Comparison of ENCODE assay signal across 21 cellular contexts in genomic region chr1:89870998-89871397, GRCh38. TPM values are rescaled to one million over a fixed set of nuclear protein-coding genes. Genes with fewer than 3 reads are reported as not detected.
DNase-seq lines count a peak whose midpoint lies in the region; ATAC-seq and TF ChIP-seq lines count a peak whose summit lies in the region.
"Had no signal": no experiment of that assay in that cellular context is flagged by ENCODE, and none has a peak within 500 bp of the region (broad histone marks: within the 10 kb centered on the region; RNA-seq: fewer than 3 reads in every experiment).

No MANE protein-coding gene starts in this region.

- no peaks in the 10 kb centered on the region for H3K36me3 ChIP-seq in hepatocyte (replicated peaks; ENCODE audit: insufficient read depth, low read depth)

- ATAC-seq in activated naive CD4-positive, alpha-beta T cell treated with anti-CD3 and anti-CD28 coated beads, Interleukin-2, amount 50 U/mL, for 72 hours, result no peak
- no peak for ATAC-seq in activated CD8-positive, alpha-beta T cell treated with anti-CD3 and anti-CD28 coated beads for 36 hours
- ATAC-seq in right cardiac atrium, result no peak
- ATAC-seq: left colon had no signal

- POLR2A ChIA-PET in activated CD8-positive, alpha-beta T cell treated with anti-CD3 and anti-CD28 coated beads for 36 hours (lab: Charles Lee), result no interaction called here

- DNase-seq in activated naive CD4-positive, alpha-beta T cell treated with anti-CD3 and anti-CD28 coated beads, Interleukin-2, amount 10 ng/mL, durations not matched to agents 7 days and 5 days, result no peak
- DNase-seq in activated naive CD4-positive, alpha-beta T cell treated with anti-CD3 and anti-CD28 coated beads, Interleukin-2, amount 50 U/mL, for 72 hours (ENCODE audit: low spot score in 2 of 2), result no peak
- DNase-seq in activated CD8-positive, alpha-beta T cell treated with anti-CD3 and anti-CD28 coated beads for 36 hours, result no peak
- DNase-seq in hepatocyte (ENCODE audit: low spot score), result no peak
- DNase-seq in renal cortical epithelial cell (ENCODE audit: low read depth), result peak; percentile 83
- DNase-seq in stimulated activated CD8-positive, alpha-beta memory T cell treated with anti-CD3 and anti-CD28 coated beads, Interleukin-4, amount 100 ng/mL, for 48 hours, result no peak
- no peak for DNase-seq in right cardiac atrium
- no peak for DNase-seq in G401 (ENCODE audit: low spot score)
- DNase-seq: activated CD4-positive, alpha-beta T cell treated with anti-CD3 and anti-CD28 coated beads for 1 hour; activated naive CD4-positive, alpha-beta T cell treated with anti-CD3 and anti-CD28 coated beads for 36 hours; brain microvascular endothelial cell; erythroblast; KG1; left colon; NCI-H1930; RPMI8226; stimulated activated CD4-positive, alpha-beta T cell treated with anti-CD3 and anti-CD28 coated beads, Interleukin-15, amount 100 ng/mL, for 24 hours had no signal

- no peak for TF ChIP-seq CTCF in activated CD8-positive, alpha-beta T cell treated with anti-CD3 and anti-CD28 coated beads for 36 hours (IDR thresholded peaks at IDR 0.05)
- TF ChIP-seq CTCF in hepatocyte (IDR thresholded peaks at IDR 0.05; ENCODE audit: poor library complexity), result no peak

- H3K4me3 ChIP-seq in hepatocyte, result no peak overlapping the region
- no peak overlapping the region for H3K4me3 ChIP-seq in right cardiac atrium (ENCODE audit: low read length)
- H3K4me3 ChIP-seq: neural progenitor cell, suprapubic skin had no signal

- intact Hi-C loops in activated CD8-positive, alpha-beta T cell treated with anti-CD3 and anti-CD28 coated beads for 36 hours (cut with micrococcal nuclease), result no loop called here
- intact Hi-C loops in right cardiac atrium (cut with DNase I), result no loop called here

- peaks cover 29% of the 10 kb centered on the region for H3K79me2 ChIP-seq in hepatocyte

- H3K9me3 Mint-ChIP-seq in activated naive CD4-positive, alpha-beta T cell treated with anti-CD3 and anti-CD28 coated beads, Interleukin-2, amount 10 ng/mL, durations not matched to agents 7 days and 5 days, result no peaks in the 10 kb centered on the region
- H3K9me3 Mint-ChIP-seq in activated naive CD4-positive, alpha-beta T cell treated with anti-CD3 and anti-CD28 coated beads, Interleukin-2, amount 50 U/mL, for 72 hours, result peaks cover 0 to 6% of the 10 kb centered on the region in 2 donors
- peaks cover 4% of the 10 kb centered on the region for H3K9me3 Mint-ChIP-seq in activated CD8-positive, alpha-beta T cell treated with anti-CD3 and anti-CD28 coated beads for 36 hours
- H3K9me3 Mint-ChIP-seq: activated naive CD4-positive, alpha-beta T cell treated with anti-CD3 and anti-CD28 coated beads for 36 hours; dendritic cell treated with granulocyte-macrophage colony-stimulating factor and Interleukin-4, amounts not matched to agents 40 ng/mL and 50 ng/mL, for 4 days had no signal

- 39% methylated on average over 3 of the region's 3 CpGs for WGBS in hepatocyte (ENCODE audit: low lambda C conversion rate, missing lambda C conversion rate)
- whole genome bisulfite sequencing in right cardiac atrium, result 92% methylated on average over 3 of the region's 3 CpGs

- H3K9me3 ChIP-seq in hepatocyte (ENCODE audit: low read depth) (no peaks in the 10 kb centered on the region), right cardiac atrium (ENCODE audit: control insufficient read depth, low read length) (no peaks in the 10 kb centered on the region)
- H3K9me3 ChIP-seq: suprapubic skin had no signal

- peaks cover 42% of the 10 kb centered on the region for H3K36me3 Mint-ChIP-seq in activated naive CD4-positive, alpha-beta T cell treated with anti-CD3 and anti-CD28 coated beads, Interleukin-2, amount 10 ng/mL, durations not matched to agents 7 days and 5 days
- H3K36me3 Mint-ChIP-seq in activated naive CD4-positive, alpha-beta T cell treated with anti-CD3 and anti-CD28 coated beads, Interleukin-2, amount 50 U/mL, for 72 hours, result peaks cover 17 to 42% of the 10 kb centered on the region in 2 donors
- H3K36me3 Mint-ChIP-seq in activated CD8-positive, alpha-beta T cell treated with anti-CD3 and anti-CD28 coated beads for 36 hours (ENCODE audit: low read depth), result peaks cover 48% of the 10 kb centered on the region

- peaks cover 30% of the 10 kb centered on the region for H3K4me1 Mint-ChIP-seq in activated naive CD4-positive, alpha-beta T cell treated with anti-CD3 and anti-CD28 coated beads, Interleukin-2, amount 10 ng/mL, durations not matched to agents 7 days and 5 days
- H3K4me1 Mint-ChIP-seq in activated CD8-positive, alpha-beta T cell treated with anti-CD3 and anti-CD28 coated beads for 36 hours (ENCODE audit: low read depth), result peaks cover 63% of the 10 kb centered on the region

- H3K27ac ChIP-seq in hepatocyte (peak overlapping the region; percentile 15), right cardiac atrium (ENCODE audit: low read length) (no peak overlapping the region)
- H3K27ac ChIP-seq: brain microvascular endothelial cell, neural progenitor cell, suprapubic skin had no signal

- CTCF ChIA-PET in activated naive CD4-positive, alpha-beta T cell treated with anti-CD3 and anti-CD28 coated beads, Interleukin-2, amount 10 ng/mL, durations not matched to agents 7 days and 5 days (lab: Charles Lee), result no interaction called here
- CTCF ChIA-PET in activated CD8-positive, alpha-beta T cell treated with anti-CD3 and anti-CD28 coated beads for 36 hours (lab: Charles Lee), result interaction anchor here (0.8 to 2.1 kb wide), 2 partner anchors 66 to 90 kb away, joined by 3 to 6 read pairs; no protein-coding TSS in a partner anchor

- H3K4me3 Mint-ChIP-seq in activated naive CD4-positive, alpha-beta T cell treated with anti-CD3 and anti-CD28 coated beads, Interleukin-2, amount 10 ng/mL, durations not matched to agents 7 days and 5 days, result no peak overlapping the region
- H3K4me3 Mint-ChIP-seq in activated CD8-positive, alpha-beta T cell treated with anti-CD3 and anti-CD28 coated beads for 36 hours, result no peak overlapping the region
- H3K4me3 Mint-ChIP-seq: activated naive CD4-positive, alpha-beta T cell treated with anti-CD3 and anti-CD28 coated beads for 36 hours; dendritic cell treated with granulocyte-macrophage colony-stimulating factor and Interleukin-4, amounts not matched to agents 40 ng/mL and 50 ng/mL, for 4 days; mesothelial cell of epicardium; neural progenitor cell had no signal

- H3K27ac Mint-ChIP-seq in activated naive CD4-positive, alpha-beta T cell treated with anti-CD3 and anti-CD28 coated beads, Interleukin-2, amount 10 ng/mL, durations not matched to agents 7 days and 5 days, result peak overlapping the region; percentile 85
- H3K27ac Mint-ChIP-seq in activated naive CD4-positive, alpha-beta T cell treated with anti-CD3 and anti-CD28 coated beads, Interleukin-2, amount 50 U/mL, for 72 hours, result no peak overlapping the region
- peak overlapping the region; percentile 21 for H3K27ac Mint-ChIP-seq in activated CD8-positive, alpha-beta T cell treated with anti-CD3 and anti-CD28 coated beads for 36 hours
- H3K27ac Mint-ChIP-seq: activated naive CD4-positive, alpha-beta T cell treated with anti-CD3 and anti-CD28 coated beads for 36 hours; dendritic cell treated with granulocyte-macrophage colony-stimulating factor and Interleukin-4, amounts not matched to agents 40 ng/mL and 50 ng/mL, for 4 days; mesothelial cell of epicardium; neural progenitor cell had no signal

- H3K4me2 ChIP-seq in hepatocyte, result peak overlapping the region; percentile 41
- H3K4me2 ChIP-seq: neural progenitor cell had no signal

- in situ Hi-C loops in G401 (cut with HindIII; ENCODE audit: low sequenced_read_pairs), result no loop called here

- no peaks in the 10 kb centered on the region for H3K9me2 ChIP-seq in hepatocyte (replicated peaks; ENCODE audit: insufficient read depth)

- H3K27me3 ChIP-seq in hepatocyte, result no peaks in the 10 kb centered on the region
- H3K27me3 ChIP-seq in right cardiac atrium (ENCODE audit: control insufficient read depth, insufficient read depth), result no peaks in the 10 kb centered on the region
- H3K27me3 ChIP-seq: brain microvascular endothelial cell, neural progenitor cell, suprapubic skin had no signal

- H3K27me3 Mint-ChIP-seq in activated naive CD4-positive, alpha-beta T cell treated with anti-CD3 and anti-CD28 coated beads, Interleukin-2, amount 10 ng/mL, durations not matched to agents 7 days and 5 days, result no peaks in the 10 kb centered on the region
- no peaks in the 10 kb centered on the region for H3K27me3 Mint-ChIP-seq in activated CD8-positive, alpha-beta T cell treated with anti-CD3 and anti-CD28 coated beads for 36 hours
- H3K27me3 Mint-ChIP-seq: dendritic cell treated with granulocyte-macrophage colony-stimulating factor and Interleukin-4, amounts not matched to agents 40 ng/mL and 50 ng/mL, for 4 days had no signal

- no peaks in the 10 kb centered on the region for H4K20me1 ChIP-seq in hepatocyte (ENCODE audit: insufficient read depth, poor library complexity, severe bottlenecking)

- no peak overlapping the region for H2AFZ ChIP-seq in hepatocyte
- H2AFZ ChIP-seq: neural progenitor cell had no signal

- H3K4me1 ChIP-seq in hepatocyte (ENCODE audit: insufficient read depth), result peaks cover 23% of the 10 kb centered on the region
- peaks cover 2% of the 10 kb centered on the region for H3K4me1 ChIP-seq in right cardiac atrium (ENCODE audit: control insufficient read depth, insufficient read depth, low read length)

RNA-seq across cellular contexts. Expression of gene LRRC8D, which starts 50.2 kb away (rescaled TPM):
- 10 to 100 TPM; 14.6 to 22.8 TPM for total RNA-seq in activated naive CD4-positive, alpha-beta T cell treated with anti-CD3 and anti-CD28 coated beads, Interleukin-2, amount 50 U/mL, for 72 hours
- 10 to 100 TPM; 26.3 to 27.5 TPM for total RNA-seq in activated CD8-positive, alpha-beta T cell treated with anti-CD3 and anti-CD28 coated beads for 36 hours
- 22.4 and 28.9 TPM in 2 replicates for total RNA-seq in hepatocyte
- polyA plus RNA-seq in hepatocyte, result 13.8 and 15.1 TPM in 2 replicates
- 28.7 and 43.8 TPM in 2 replicates for total RNA-seq in renal cortical epithelial cell
- total RNA-seq in right cardiac atrium, result 1 to 10 TPM; 5.0 to 8.2 (median 7.2) TPM
- polyA plus RNA-seq in right cardiac atrium, result 3.6 TPM
- 36.9 and 57.1 TPM in 2 replicates for total RNA-seq in G401 (2014; rRNA removed; shearing (Covaris generic))

Comparison
In these comparisons a context has a peak if more than half of its experiments do, and no peak if none do; other contexts are left out.
1. H3K27ac Mint-ChIP-seq: peak in activated naive CD4-positive, alpha-beta T cell treated with anti-CD3 and anti-CD28 coated beads, Interleukin-2, amount 10 ng/mL, durations not matched to agents 7 days and 5 days (single experiment) and activated CD8-positive, alpha-beta T cell treated with anti-CD3 and anti-CD28 coated beads for 36 hours (single experiment); none in activated naive CD4-positive, alpha-beta T cell treated with anti-CD3 and anti-CD28 coated beads, Interleukin-2, amount 50 U/mL, for 72 hours (0 of 2).